Comparison of ENCODE assay signal across 1 cellular context in the genomic region with DNA sequence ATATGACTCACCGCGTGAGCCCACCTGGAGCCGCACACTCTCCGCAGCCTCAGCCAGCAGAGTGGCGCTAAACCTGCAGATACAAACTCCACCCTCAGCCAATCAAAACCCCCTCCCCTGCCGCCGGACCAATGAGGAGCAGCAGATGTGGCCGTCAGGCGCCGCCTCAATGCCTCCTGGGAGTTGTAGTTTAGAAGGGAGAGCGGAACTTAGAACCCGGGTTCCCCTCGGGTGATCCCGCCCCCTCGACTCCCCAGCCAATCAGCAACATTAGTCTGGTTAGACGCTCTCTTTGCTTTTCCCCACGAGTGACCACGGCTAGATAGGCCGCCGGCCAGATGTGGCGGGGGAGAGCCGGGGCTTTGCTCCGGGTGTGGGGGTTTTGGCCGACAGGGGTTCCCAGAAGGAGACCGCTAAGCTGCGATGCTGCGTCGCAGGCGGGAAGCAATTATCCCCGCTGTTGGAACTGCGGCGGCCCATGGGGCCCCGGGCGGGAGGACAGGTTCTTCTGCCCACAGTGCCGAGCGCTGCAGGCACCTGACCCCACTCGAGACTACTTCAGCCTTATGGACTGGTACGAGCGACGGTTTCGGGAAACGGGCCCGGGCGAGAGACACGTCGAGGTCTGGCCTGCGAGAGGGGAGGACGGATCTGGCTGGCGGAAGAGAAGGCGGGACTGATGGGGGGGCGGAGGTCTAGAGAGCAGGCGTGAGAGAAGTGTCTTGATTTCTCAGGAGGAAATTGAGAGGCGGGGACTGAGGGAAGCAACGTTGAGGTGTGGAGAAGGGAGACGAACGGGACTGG.
TF ChIP-seq lines count a peak whose summit lies in the region.

A gene (minus strand): TSS at position 63 of the 804 bp plus-strand sequence. CDS start 7,099 bp downstream, outside the sequence.
A gene with protein sequence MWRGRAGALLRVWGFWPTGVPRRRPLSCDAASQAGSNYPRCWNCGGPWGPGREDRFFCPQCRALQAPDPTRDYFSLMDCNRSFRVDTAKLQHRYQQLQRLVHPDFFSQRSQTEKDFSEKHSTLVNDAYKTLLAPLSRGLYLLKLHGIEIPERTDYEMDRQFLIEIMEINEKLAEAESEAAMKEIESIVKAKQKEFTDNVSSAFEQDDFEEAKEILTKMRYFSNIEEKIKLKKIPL (plus strand): TSS at position 282 of the 804 bp plus-strand sequence. CDS start 57 bp downstream, at position 339.

TF ChIP-seq in HEK293, 187 proteins besides CTCF, POLR2A, EP300 and RAD21 (continued from another document and continues in another):
- TF ChIP-seq ZNF596 (tag by site-specific recombination; IDR thresholded peaks at IDR 0.05) (0 out of 2 replicates have a peak, but pooled peaks have one; percentile 15), ZNF416 (tag by site-specific recombination; IDR thresholded peaks at IDR 0.05) (no peak), ZIC2 (tag by site-specific recombination; IDR thresholded peaks at IDR 0.05) (0 out of 2 replicates have a peak, but pooled peaks have one; percentile 58), EGR2 (tag by site-specific recombination; IDR thresholded peaks at IDR 0.05; ENCODE audit: low read depth) (peak; percentile 58; the same call in 1 of the 2 replicates), ZNF785 (tag by site-specific recombination; IDR thresholded peaks at IDR 0.05) (peak; percentile 65; the same call in 1 of the 2 replicates), ZNF777 (tag by site-specific recombination; IDR thresholded peaks at IDR 0.05; ENCODE audit: borderline replicate concordance) (peak; percentile 99), YY2 (tag by site-specific recombination; IDR thresholded peaks at IDR 0.05) (no peak), ZBTB17 (tag by site-specific recombination; IDR thresholded peaks at IDR 0.05) (peak; percentile 88), ZNF629 (tag by site-specific recombination; IDR thresholded peaks at IDR 0.05) (peak; percentile 40; the same call in 1 of the 2 replicates), ZEB2 (tag by site-specific recombination; IDR thresholded peaks at IDR 0.05) (peak; percentile 65), ZNF776 (tag by site-specific recombination; IDR thresholded peaks at IDR 0.05; ENCODE audit: borderline replicate concordance) (no peak), ZFHX2 (tag by site-specific recombination; conservative IDR thresholded peaks at IDR 0.05) (peak; percentile 65), SP2 (tag by site-specific recombination; IDR thresholded peaks at IDR 0.05) (peak; percentile 93), ZNF112 (tag by site-specific recombination; IDR thresholded peaks at IDR 0.05) (no peak), ZNF530 (tag by site-specific recombination; IDR thresholded peaks at IDR 0.05; ENCODE audit: low read depth) (no peak), ZNF514 (tag by site-specific recombination; IDR thresholded peaks at IDR 0.05) (no peak), ZNF426 (tag by site-specific recombination; IDR thresholded peaks at IDR 0.05) (no peak), ZNF16 (tag by site-specific recombination; IDR thresholded peaks at IDR 0.05; ENCODE audit: low read depth) (no peak), ZNF133 (tag by site-specific recombination; IDR thresholded peaks at IDR 0.05) (no peak), ZNF266 (tag by site-specific recombination; IDR thresholded peaks at IDR 0.05; ENCODE audit: low read depth) (no peak), ZNF473 (tag by site-specific recombination; IDR thresholded peaks at IDR 0.05) (no peak), ZNF792 (tag by site-specific recombination; IDR thresholded peaks at IDR 0.05) (0 out of 2 replicates have a peak, but pooled peaks have one; percentile 52), ZNF521 (tag by site-specific recombination; IDR thresholded peaks at IDR 0.05) (no peak), ZNF175 (tag by site-specific recombination; IDR thresholded peaks at IDR 0.05) (no peak), ZNF555 (tag by site-specific recombination; conservative IDR thresholded peaks at IDR 0.05) (no peak), ZNF76 (tag by site-specific recombination; IDR thresholded peaks at IDR 0.05; ENCODE audit: borderline replicate concordance, low read depth) (peak; percentile 95), ZNF366 (tag by site-specific recombination; conservative IDR thresholded peaks at IDR 0.05) (peak; percentile 88), ZBTB8A (tag by site-specific recombination; IDR thresholded peaks at IDR 0.05) (no peak; the same call in none of the 2 replicates), HOXC10 (CRISPR knock-in tag; IDR thresholded peaks at IDR 0.05) (no peak), ZNF155 (tag by site-specific recombination; IDR thresholded peaks at IDR 0.05) (no peak), ZNF169 (tag by site-specific recombination; IDR thresholded peaks at IDR 0.05) (no peak), OSR2 (tag by site-specific recombination; IDR thresholded peaks at IDR 0.05) (no peak), ZNF660 (tag by site-specific recombination; IDR thresholded peaks at IDR 0.05) (no peak), ZNF548 (tag by site-specific recombination; IDR thresholded peaks at IDR 0.05) (no peak), ZXDB (tag by site-specific recombination; IDR thresholded peaks at IDR 0.05) (peak; percentile 82), ZNF837 (tag by site-specific recombination; IDR thresholded peaks at IDR 0.05) (no peak), ZFP41 (tag by site-specific recombination; IDR thresholded peaks at IDR 0.05; ENCODE audit: borderline replicate concordance) (no peak), ZNF610 (tag by site-specific recombination; IDR thresholded peaks at IDR 0.05; ENCODE audit: borderline replicate concordance) (peak; percentile 89)
- TF ChIP-seq, protein P1, sequence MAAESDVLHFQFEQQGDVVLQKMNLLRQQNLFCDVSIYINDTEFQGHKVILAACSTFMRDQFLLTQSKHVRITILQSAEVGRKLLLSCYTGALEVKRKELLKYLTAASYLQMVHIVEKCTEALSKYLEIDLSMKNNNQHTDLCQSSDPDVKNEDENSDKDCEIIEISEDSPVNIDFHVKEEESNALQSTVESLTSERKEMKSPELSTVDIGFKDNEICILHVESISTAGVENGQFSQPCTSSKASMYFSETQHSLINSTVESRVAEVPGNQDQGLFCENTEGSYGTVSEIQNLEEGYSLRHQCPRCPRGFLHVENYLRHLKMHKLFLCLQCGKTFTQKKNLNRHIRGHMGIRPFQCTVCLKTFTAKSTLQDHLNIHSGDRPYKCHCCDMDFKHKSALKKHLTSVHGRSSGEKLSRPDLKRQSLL (tag by site-specific recombination; IDR thresholded peaks at IDR 0.05): peak; percentile 89
- TF ChIP-seq, protein P2, sequence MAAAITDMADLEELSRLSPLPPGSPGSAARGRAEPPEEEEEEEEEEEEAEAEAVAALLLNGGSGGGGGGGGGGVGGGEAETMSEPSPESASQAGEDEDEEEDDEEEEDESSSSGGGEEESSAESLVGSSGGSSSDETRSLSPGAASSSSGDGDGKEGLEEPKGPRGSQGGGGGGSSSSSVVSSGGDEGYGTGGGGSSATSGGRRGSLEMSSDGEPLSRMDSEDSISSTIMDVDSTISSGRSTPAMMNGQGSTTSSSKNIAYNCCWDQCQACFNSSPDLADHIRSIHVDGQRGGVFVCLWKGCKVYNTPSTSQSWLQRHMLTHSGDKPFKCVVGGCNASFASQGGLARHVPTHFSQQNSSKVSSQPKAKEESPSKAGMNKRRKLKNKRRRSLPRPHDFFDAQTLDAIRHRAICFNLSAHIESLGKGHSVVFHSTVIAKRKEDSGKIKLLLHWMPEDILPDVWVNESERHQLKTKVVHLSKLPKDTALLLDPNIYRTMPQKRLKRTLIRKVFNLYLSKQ (tag by site-specific recombination; IDR thresholded peaks at IDR 0.05; ENCODE audit: borderline replicate concordance): no peak
- TF ChIP-seq, protein P3, sequence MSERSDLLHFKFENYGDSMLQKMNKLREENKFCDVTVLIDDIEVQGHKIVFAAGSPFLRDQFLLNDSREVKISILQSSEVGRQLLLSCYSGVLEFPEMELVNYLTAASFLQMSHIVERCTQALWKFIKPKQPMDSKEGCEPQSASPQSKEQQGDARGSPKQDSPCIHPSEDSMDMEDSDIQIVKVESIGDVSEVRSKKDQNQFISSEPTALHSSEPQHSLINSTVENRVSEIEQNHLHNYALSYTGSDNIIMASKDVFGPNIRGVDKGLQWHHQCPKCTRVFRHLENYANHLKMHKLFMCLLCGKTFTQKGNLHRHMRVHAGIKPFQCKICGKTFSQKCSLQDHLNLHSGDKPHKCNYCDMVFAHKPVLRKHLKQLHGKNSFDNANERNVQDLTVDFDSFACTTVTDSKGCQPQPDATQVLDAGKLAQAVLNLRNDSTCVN (tag by site-specific recombination; optimal IDR thresholded peaks at IDR 0.05): peak; percentile 37
- TF ChIP-seq, protein P4, sequence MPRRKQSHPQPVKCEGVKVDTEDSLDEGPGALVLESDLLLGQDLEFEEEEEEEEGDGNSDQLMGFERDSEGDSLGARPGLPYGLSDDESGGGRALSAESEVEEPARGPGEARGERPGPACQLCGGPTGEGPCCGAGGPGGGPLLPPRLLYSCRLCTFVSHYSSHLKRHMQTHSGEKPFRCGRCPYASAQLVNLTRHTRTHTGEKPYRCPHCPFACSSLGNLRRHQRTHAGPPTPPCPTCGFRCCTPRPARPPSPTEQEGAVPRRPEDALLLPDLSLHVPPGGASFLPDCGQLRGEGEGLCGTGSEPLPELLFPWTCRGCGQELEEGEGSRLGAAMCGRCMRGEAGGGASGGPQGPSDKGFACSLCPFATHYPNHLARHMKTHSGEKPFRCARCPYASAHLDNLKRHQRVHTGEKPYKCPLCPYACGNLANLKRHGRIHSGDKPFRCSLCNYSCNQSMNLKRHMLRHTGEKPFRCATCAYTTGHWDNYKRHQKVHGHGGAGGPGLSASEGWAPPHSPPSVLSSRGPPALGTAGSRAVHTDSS (tag by site-specific recombination; IDR thresholded peaks at IDR 0.05): no peak; the same call in 1 of the 2 replicates
- TF ChIP-seq, protein P5, sequence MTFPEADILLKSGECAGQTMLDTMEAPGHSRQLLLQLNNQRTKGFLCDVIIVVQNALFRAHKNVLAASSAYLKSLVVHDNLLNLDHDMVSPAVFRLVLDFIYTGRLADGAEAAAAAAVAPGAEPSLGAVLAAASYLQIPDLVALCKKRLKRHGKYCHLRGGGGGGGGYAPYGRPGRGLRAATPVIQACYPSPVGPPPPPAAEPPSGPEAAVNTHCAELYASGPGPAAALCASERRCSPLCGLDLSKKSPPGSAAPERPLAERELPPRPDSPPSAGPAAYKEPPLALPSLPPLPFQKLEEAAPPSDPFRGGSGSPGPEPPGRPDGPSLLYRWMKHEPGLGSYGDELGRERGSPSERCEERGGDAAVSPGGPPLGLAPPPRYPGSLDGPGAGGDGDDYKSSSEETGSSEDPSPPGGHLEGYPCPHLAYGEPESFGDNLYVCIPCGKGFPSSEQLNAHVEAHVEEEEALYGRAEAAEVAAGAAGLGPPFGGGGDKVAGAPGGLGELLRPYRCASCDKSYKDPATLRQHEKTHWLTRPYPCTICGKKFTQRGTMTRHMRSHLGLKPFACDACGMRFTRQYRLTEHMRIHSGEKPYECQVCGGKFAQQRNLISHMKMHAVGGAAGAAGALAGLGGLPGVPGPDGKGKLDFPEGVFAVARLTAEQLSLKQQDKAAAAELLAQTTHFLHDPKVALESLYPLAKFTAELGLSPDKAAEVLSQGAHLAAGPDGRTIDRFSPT (tag by site-specific recombination; IDR thresholded peaks at IDR 0.05): no peak
- TF ChIP-seq, protein P6, sequence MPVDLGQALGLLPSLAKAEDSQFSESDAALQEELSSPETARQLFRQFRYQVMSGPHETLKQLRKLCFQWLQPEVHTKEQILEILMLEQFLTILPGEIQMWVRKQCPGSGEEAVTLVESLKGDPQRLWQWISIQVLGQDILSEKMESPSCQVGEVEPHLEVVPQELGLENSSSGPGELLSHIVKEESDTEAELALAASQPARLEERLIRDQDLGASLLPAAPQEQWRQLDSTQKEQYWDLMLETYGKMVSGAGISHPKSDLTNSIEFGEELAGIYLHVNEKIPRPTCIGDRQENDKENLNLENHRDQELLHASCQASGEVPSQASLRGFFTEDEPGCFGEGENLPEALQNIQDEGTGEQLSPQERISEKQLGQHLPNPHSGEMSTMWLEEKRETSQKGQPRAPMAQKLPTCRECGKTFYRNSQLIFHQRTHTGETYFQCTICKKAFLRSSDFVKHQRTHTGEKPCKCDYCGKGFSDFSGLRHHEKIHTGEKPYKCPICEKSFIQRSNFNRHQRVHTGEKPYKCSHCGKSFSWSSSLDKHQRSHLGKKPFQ (tag by site-specific recombination; IDR thresholded peaks at IDR 0.05): 0 out of 2 replicates have a peak, but pooled peaks have one; percentile 32
- TF ChIP-seq, protein P7, sequence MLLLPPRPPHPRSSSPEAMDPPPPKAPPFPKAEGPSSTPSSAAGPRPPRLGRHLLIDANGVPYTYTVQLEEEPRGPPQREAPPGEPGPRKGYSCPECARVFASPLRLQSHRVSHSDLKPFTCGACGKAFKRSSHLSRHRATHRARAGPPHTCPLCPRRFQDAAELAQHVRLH (tag by site-specific recombination; IDR thresholded peaks at IDR 0.05): peak; percentile 38; the same call in 1 of the 2 replicates
- TF ChIP-seq, protein P8, sequence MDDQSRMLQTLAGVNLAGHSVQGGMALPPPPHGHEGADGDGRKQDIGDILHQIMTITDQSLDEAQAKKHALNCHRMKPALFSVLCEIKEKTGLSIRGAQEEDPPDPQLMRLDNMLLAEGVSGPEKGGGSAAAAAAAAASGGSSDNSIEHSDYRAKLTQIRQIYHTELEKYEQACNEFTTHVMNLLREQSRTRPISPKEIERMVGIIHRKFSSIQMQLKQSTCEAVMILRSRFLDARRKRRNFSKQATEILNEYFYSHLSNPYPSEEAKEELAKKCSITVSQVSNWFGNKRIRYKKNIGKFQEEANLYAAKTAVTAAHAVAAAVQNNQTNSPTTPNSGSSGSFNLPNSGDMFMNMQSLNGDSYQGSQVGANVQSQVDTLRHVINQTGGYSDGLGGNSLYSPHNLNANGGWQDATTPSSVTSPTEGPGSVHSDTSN (CRISPR knock-in tag; IDR thresholded peaks at IDR 0.05): no peak
- TF ChIP-seq, protein P9, sequence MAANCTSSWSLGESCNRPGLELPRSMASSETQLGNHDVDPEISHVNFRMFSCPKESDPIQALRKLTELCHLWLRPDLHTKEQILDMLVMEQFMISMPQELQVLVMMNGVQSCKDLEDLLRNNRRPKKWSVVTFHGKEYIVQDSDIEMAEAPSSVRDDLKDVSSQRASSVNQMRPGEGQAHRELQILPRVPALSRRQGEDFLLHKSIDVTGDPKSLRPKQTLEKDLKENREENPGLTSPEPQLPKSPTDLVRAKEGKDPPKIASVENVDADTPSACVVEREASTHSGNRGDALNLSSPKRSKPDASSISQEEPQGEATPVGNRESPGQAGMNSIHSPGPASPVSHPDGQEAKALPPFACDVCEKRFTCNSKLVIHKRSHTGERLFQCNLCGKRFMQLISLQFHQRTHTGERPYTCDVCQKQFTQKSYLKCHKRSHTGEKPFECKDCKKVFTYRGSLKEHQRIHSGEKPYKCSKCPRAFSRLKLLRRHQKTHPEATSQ (tag by site-specific recombination; IDR thresholded peaks at IDR 0.05): peak; percentile 87
- TF ChIP-seq, protein P10, sequence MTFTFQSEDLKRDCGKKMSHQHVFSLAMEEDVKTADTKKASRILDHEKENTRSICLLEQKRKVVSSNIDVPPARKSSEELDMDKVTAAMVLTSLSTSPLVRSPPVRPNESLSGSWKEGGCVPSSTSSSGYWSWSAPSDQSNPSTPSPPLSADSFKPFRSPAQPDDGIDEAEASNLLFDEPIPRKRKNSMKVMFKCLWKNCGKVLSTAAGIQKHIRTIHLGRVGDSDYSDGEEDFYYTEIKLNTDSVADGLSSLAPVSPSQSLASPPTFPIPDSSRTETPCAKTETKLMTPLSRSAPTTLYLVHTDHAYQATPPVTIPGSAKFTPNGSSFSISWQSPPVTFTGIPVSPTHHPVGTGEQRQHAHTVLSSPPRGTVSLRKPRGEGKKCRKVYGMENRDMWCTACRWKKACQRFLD (tag by site-specific recombination; IDR thresholded peaks at IDR 0.05): no peak
